18 cellular contexts compared by ENCODE assay signal in genomic region chr19:279656-280055, GRCh38. TPM values are rescaled to one million over a fixed set of nuclear protein-coding genes. Genes with fewer than 3 reads are reported as not detected.
A peak's percentile ranks its signal among the peaks of the same experiment; 100 is the strongest.
DNase-seq lines count a peak whose midpoint lies in the region; ATAC-seq and TF ChIP-seq lines count a peak whose summit lies in the region.
"Had no signal": no experiment of that assay in that cellular context is flagged by ENCODE, and none has a peak within 500 bp of the region (broad histone marks: within the 10 kb centered on the region; RNA-seq: fewer than 3 reads in every experiment).

No MANE protein-coding gene starts in this region.

- peaks cover 22% of the 10 kb centered on the region for H3K27me3 Mint-ChIP-seq in activated naive CD4-positive, alpha-beta T cell treated with anti-CD3 and anti-CD28 coated beads, Interleukin-2, amount 50 U/mL, for 24 hours
- H3K27me3 Mint-ChIP-seq in activated naive CD4-positive, alpha-beta T cell treated with anti-CD3 and anti-CD28 coated beads, Interleukin-2, amount 10 ng/mL, durations not matched to agents 7 days and 5 days = peaks cover 29% of the 10 kb centered on the region
- H3K27me3 Mint-ChIP-seq in WTC11 (ENCODE audit: low read depth) (no peaks in the 10 kb centered on the region; the same call in 1 of the 2 replicates), glutamatergic neuron (ENCODE audit: unreplicated experiment) (peaks cover 2% of the 10 kb centered on the region)

- H3K4me2 ChIP-seq in trophoblast cell (ENCODE audit: low read length) = no peak overlapping the region
- H3K4me2 ChIP-seq: A549 had no signal

- H3K27me3 ChIP-seq in trophoblast cell (ENCODE audit: insufficient read depth, low read length) = no peaks in the 10 kb centered on the region

- H3K4me1 Mint-ChIP-seq in activated naive CD4-positive, alpha-beta T cell treated with anti-CD3 and anti-CD28 coated beads, Interleukin-2, amount 50 U/mL, for 24 hours = no peaks in the 10 kb centered on the region
- no peaks in the 10 kb centered on the region for H3K4me1 Mint-ChIP-seq in activated naive CD4-positive, alpha-beta T cell treated with anti-CD3 and anti-CD28 coated beads, Interleukin-2, amount 10 ng/mL, durations not matched to agents 7 days and 5 days
- peaks cover 31% of the 10 kb centered on the region for H3K4me1 Mint-ChIP-seq in WTC11
- H3K4me1 Mint-ChIP-seq in glutamatergic neuron (ENCODE audit: low read depth, unreplicated experiment) = peaks cover 5% of the 10 kb centered on the region
- H3K4me1 Mint-ChIP-seq: CD14-positive monocyte; CD4-positive, alpha-beta memory T cell had no signal

- no peak overlapping the region for H2BK12ac ChIP-seq in trophoblast cell (ENCODE audit: low read length)

- in situ Hi-C loops in GM13976 (cut with MboI; ENCODE audit: low sequenced_read_pairs, unreplicated experiment) = no loop called here

- H3K36me3 Mint-ChIP-seq in activated naive CD4-positive, alpha-beta T cell treated with anti-CD3 and anti-CD28 coated beads, Interleukin-2, amount 50 U/mL, for 24 hours = no peaks in the 10 kb centered on the region
- H3K36me3 Mint-ChIP-seq in activated naive CD4-positive, alpha-beta T cell treated with anti-CD3 and anti-CD28 coated beads, Interleukin-2, amount 10 ng/mL, durations not matched to agents 7 days and 5 days = no peaks in the 10 kb centered on the region
- peaks cover 36% of the 10 kb centered on the region for H3K36me3 Mint-ChIP-seq in WTC11
- no peaks in the 10 kb centered on the region for H3K36me3 Mint-ChIP-seq in glutamatergic neuron (ENCODE audit: unreplicated experiment)
- H3K36me3 Mint-ChIP-seq: CD14-positive monocyte; CD4-positive, alpha-beta memory T cell; IgD-negative memory B cell had no signal

- H3K36me3 ChIP-seq in trophoblast cell (ENCODE audit: control insufficient read depth in 1 of 2, insufficient read depth in 2 of 2, low read length in 2 of 2) = peaks cover 0 to 3% of the 10 kb centered on the region in 2 experiments

- H2AK5ac ChIP-seq in trophoblast cell (ENCODE audit: low read length) = no peak overlapping the region

- peak overlapping the region; percentile 84 for H3K27ac Mint-ChIP-seq in activated naive CD4-positive, alpha-beta T cell treated with anti-CD3 and anti-CD28 coated beads, Interleukin-2, amount 50 U/mL, for 24 hours
- no peak overlapping the region for H3K27ac Mint-ChIP-seq in activated naive CD4-positive, alpha-beta T cell treated with anti-CD3 and anti-CD28 coated beads, Interleukin-2, amount 10 ng/mL, durations not matched to agents 7 days and 5 days
- H3K27ac Mint-ChIP-seq in WTC11 = peak overlapping the region; percentile 88
- H3K27ac Mint-ChIP-seq in glutamatergic neuron (ENCODE audit: unreplicated experiment) = peak overlapping the region; percentile 22
- H3K27ac Mint-ChIP-seq: CD14-positive monocyte; CD4-positive, alpha-beta memory T cell; IgD-negative memory B cell had no signal

- H3K4me3 Mint-ChIP-seq in activated naive CD4-positive, alpha-beta T cell treated with anti-CD3 and anti-CD28 coated beads, Interleukin-2, amount 50 U/mL, for 24 hours = no peak overlapping the region
- no peak overlapping the region for H3K4me3 Mint-ChIP-seq in activated naive CD4-positive, alpha-beta T cell treated with anti-CD3 and anti-CD28 coated beads, Interleukin-2, amount 10 ng/mL, durations not matched to agents 7 days and 5 days
- H3K4me3 Mint-ChIP-seq in WTC11 (no peak overlapping the region), glutamatergic neuron (ENCODE audit: unreplicated experiment) (peak overlapping the region; percentile 3)
- H3K4me3 Mint-ChIP-seq: CD14-positive monocyte; CD4-positive, alpha-beta memory T cell; IgD-negative memory B cell had no signal

- H3K23ac ChIP-seq in trophoblast cell (ENCODE audit: low read length) = no peak overlapping the region

- no peaks in the 10 kb centered on the region for H3K79me2 ChIP-seq in trophoblast cell (ENCODE audit: control insufficient read depth, insufficient read depth, low read length, poor library complexity)

- CTCF ChIA-PET in activated naive CD4-positive, alpha-beta T cell treated with anti-CD3 and anti-CD28 coated beads, Interleukin-2, amount 10 ng/mL, durations not matched to agents 7 days and 5 days (lab: Charles Lee) = interaction anchor here (1.0 to 1.1 kb wide), 2 partner anchors 12 to 231 kb away, joined by 3 read pairs; no protein-coding TSS in a partner anchor
- CTCF ChIA-PET in WTC11 (lab: Charles Lee) = no interaction called here

- no peak overlapping the region for H2BK5ac ChIP-seq in trophoblast cell (ENCODE audit: low read depth, low read length, poor library complexity)

- no peak overlapping the region for H4K8ac ChIP-seq in trophoblast cell (ENCODE audit: low read depth, low read length)

- no peaks in the 10 kb centered on the region for H3K9me3 ChIP-seq in trophoblast cell (ENCODE audit: insufficient read depth, low read depth, low read length)
- H3K9me3 ChIP-seq: A549 had no signal

- no peak overlapping the region for H2BK120ac ChIP-seq in trophoblast cell (ENCODE audit: insufficient read depth, low read length, poor library complexity)

- no peak overlapping the region for H3K4me3 ChIP-seq in trophoblast cell (ENCODE audit: low read depth, low read length)
- H3K4me3 ChIP-seq: A549, GM23248 had no signal

- H3K18ac ChIP-seq in trophoblast cell (ENCODE audit: low read length) = no peak overlapping the region

- no peak overlapping the region for H3K4ac ChIP-seq in trophoblast cell (ENCODE audit: low read depth, low read length)

- TF ChIP-seq CTCF in WTC11 (IDR thresholded peaks at IDR 0.05) = no peak
- TF ChIP-seq CTCF in glutamatergic neuron (IDR thresholded peaks at IDR 0.05; ENCODE audit: partially characterized antibody, unreplicated experiment) = no peak
- TF ChIP-seq CTCF in GM13976 (IDR thresholded peaks at IDR 0.05; ENCODE audit: borderline replicate concordance, control extremely low read depth, extremely low read depth, insufficient read depth, missing control alignments) = no peak

- H3K4me1 ChIP-seq in trophoblast cell (ENCODE audit: control insufficient read depth in 1 of 2, insufficient read depth in 2 of 2, low read length in 2 of 2) = peaks cover 7 to 12% of the 10 kb centered on the region in 2 experiments
- H3K4me1 ChIP-seq: A549 had no signal

- H2AFZ ChIP-seq in trophoblast cell (ENCODE audit: insufficient read depth, low read length, poor library complexity) = no peak overlapping the region
- H2AFZ ChIP-seq: GM23248 had no signal

- POLR2A ChIA-PET in WTC11 (lab: Charles Lee) = no interaction called here

- no peak overlapping the region for H4K91ac ChIP-seq in trophoblast cell (ENCODE audit: low read depth, low read length)

- no peak overlapping the region for H4K12ac ChIP-seq in trophoblast cell (ENCODE audit: low read depth, low read length)

- no peaks in the 10 kb centered on the region for H3K9me3 Mint-ChIP-seq in activated naive CD4-positive, alpha-beta T cell treated with anti-CD3 and anti-CD28 coated beads, Interleukin-2, amount 50 U/mL, for 24 hours
- no peaks in the 10 kb centered on the region for H3K9me3 Mint-ChIP-seq in activated naive CD4-positive, alpha-beta T cell treated with anti-CD3 and anti-CD28 coated beads, Interleukin-2, amount 10 ng/mL, durations not matched to agents 7 days and 5 days
- no peaks in the 10 kb centered on the region for H3K9me3 Mint-ChIP-seq in WTC11
- no peaks in the 10 kb centered on the region for H3K9me3 Mint-ChIP-seq in glutamatergic neuron (ENCODE audit: unreplicated experiment)
- H3K9me3 Mint-ChIP-seq: CD4-positive, alpha-beta memory T cell; IgD-negative memory B cell had no signal

- no CpG with 5 or more reads among the region's 10 CpGs for WGBS in trophoblast cell (ENCODE audit: extremely low coverage, insufficient coverage, insufficient read length)

- no peak overlapping the region for H3K14ac ChIP-seq in trophoblast cell (ENCODE audit: low read length)

- no peaks in the 10 kb centered on the region for H3K79me1 ChIP-seq in trophoblast cell (ENCODE audit: low read length)

- H3K27ac ChIP-seq in trophoblast cell (ENCODE audit: low read depth, low read length) = no peak overlapping the region
- H3K27ac ChIP-seq: 22Rv1, A549, GM23248 had no signal

- H3K9ac ChIP-seq in trophoblast cell (ENCODE audit: low read length) = no peak overlapping the region
- H3K9ac ChIP-seq: GM23248 had no signal

- ATAC-seq in WTC11 = no peak
- ATAC-seq: A549 had no signal

- no peak for DNase-seq in activated naive CD4-positive, alpha-beta T cell treated with anti-CD3 and anti-CD28 coated beads, Interleukin-2, amount 10 ng/mL, durations not matched to agents 7 days and 5 days
- DNase-seq in WTC11 (ENCODE audit: low spot score) = no peak
- no peak for DNase-seq in glutamatergic neuron
- no peak for DNase-seq in GM13976 (ENCODE audit: low spot score)
- DNase-seq in trophoblast cell = no peak
- no peak for DNase-seq in NCI-H510A (lab: John Stamatoyannopoulos, UW)
- DNase-seq: AML-193; CD4-positive, alpha-beta memory T cell; DMS153; DMS79; GF-D8; GM23248 had no signal

TF ChIP-seq in WTC11, 78 proteins besides CTCF, POLR2A, EP300 and RAD21:
- TF ChIP-seq KAT7 (CRISPR knock-in tag; IDR thresholded peaks at IDR 0.05; ENCODE audit: borderline replicate concordance) (no peak), TCF7 (CRISPR knock-in tag; IDR thresholded peaks at IDR 0.05; ENCODE audit: low read depth) (no peak), SMAD3 (CRISPR knock-in tag; IDR thresholded peaks at IDR 0.05; ENCODE audit: borderline replicate concordance) (no peak), ZNF317 (CRISPR knock-in tag; IDR thresholded peaks at IDR 0.05; ENCODE audit: borderline replicate concordance, low read depth) (no peak), ATF2 (CRISPR knock-in tag; IDR thresholded peaks at IDR 0.05; ENCODE audit: borderline replicate concordance, low read depth) (no peak)

RNA-seq across cellular contexts. Expression of gene PLPP2, which starts 11.5 kb away (rescaled TPM):
- total RNA-seq in WTC11 (2021) (78.7 to 102 TPM (median 99.6 TPM) in 3 replicates), glutamatergic neuron (ENCODE audit: unreplicated experiment) (0.64 TPM)
- 6.2 and 6.9 TPM in 2 replicates for polyA plus RNA-seq in trophoblast cell (2013)
- total RNA-seq: HepG2 had no signal
- polyA plus RNA-seq: CD14-positive monocyte, HepG2 had no signal

Comparison
In these comparisons a context has a peak if more than half of its experiments do, and no peak if none do; other contexts are left out.
1. RNA of gene PLPP2, which starts 11.5 kb away (total RNA-seq): 78.7 to 102 TPM in WTC11; 0.64 TPM in glutamatergic neuron (single experiment); every median in the first group is over 10 times any median in the second.